Comparison of ENCODE assay signal across 1 cellular context in the genomic region with DNA sequence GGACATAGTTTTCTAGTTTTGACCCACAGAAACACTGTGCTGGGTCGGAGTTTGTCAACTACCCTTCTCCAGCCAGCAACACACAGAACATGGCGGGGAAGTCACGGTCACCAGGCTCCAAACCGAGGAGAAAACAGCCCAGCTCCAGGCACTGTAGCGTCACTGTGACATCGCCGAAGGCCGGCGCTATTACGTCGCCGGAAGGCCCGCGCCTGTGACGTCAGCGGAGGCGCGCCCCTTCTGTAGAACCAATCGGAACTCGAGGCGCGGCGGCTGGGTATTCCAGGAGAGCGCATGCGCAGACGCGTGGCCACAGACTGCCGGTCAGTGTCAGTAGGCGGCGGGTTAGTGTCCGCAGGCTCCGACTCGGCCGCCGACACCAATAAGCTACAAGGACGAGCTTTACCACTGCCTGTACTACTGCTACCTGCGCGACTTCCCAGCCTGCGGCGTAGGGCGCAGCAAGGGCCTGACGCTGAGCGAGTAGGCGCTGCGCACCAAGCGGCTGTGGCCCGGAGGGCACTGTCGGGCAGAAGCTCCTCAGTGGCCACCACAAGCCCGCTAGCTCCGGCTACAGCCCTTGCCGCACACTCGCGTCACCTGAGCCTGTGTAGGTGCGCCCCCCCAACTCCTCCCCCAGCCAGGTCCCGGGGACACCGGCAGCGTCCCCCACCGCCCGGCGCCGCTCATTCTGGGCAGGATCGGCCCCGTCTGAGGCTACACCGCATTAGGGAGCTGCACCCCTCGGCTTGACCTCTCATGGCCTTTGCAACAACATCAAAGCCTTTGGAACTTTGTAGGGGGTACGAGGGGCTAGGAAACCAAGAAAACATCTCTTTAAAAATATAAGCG.
A peak's percentile ranks its signal among the peaks of the same experiment; 100 is the strongest.
TF ChIP-seq lines count a peak whose summit lies in the region.

No MANE protein-coding gene starts in this region.

TF ChIP-seq in K562, 482 proteins besides CTCF, POLR2A, EP300 and RAD21 (continued from another document and continues in another):
- TF ChIP-seq NR2C1 (IDR thresholded peaks at IDR 0.05) (no peak), NR2C1 (tag; IDR thresholded peaks at IDR 0.05) (no peak; the same call in 1 of the 2 replicates), ZNF778 (CRISPR knock-in tag; IDR thresholded peaks at IDR 0.05) (no peak), ZNF24 (IDR thresholded peaks at IDR 0.05) (no peak), SPI1 (IDR thresholded peaks at IDR 0.05; ENCODE audit: borderline replicate concordance, low read depth, low read length) (no peak), ZNF174 (CRISPR knock-in tag; IDR thresholded peaks at IDR 0.05) (no peak), GABPB1 (CRISPR knock-in tag; IDR thresholded peaks at IDR 0.05) (peak; percentile 99), GTF2F1 (IDR thresholded peaks at IDR 0.05; ENCODE audit: low read depth, low read length) (no peak; the same call in 1 of the 2 replicates), MXI1 (IDR thresholded peaks at IDR 0.05; ENCODE audit: low read depth, low read length) (no peak), PHB (CRISPR knock-in tag; IDR thresholded peaks at IDR 0.05) (no peak), SMAD3 (CRISPR knock-in tag; conservative IDR thresholded peaks at IDR 0.05) (0 out of 2 replicates have a peak, but pooled peaks have one; percentile 9), ZNF76 (CRISPR knock-in tag; IDR thresholded peaks at IDR 0.05; ENCODE audit: borderline replicate concordance) (no peak), NFYB (IDR thresholded peaks at IDR 0.05; ENCODE audit: extremely low read depth, insufficient read length) (peak; percentile 78), NEUROD1 (IDR thresholded peaks at IDR 0.05; ENCODE audit: borderline replicate concordance, low read depth, low read length, partially characterized antibody) (peak; percentile 67), SAFB2 (IDR thresholded peaks at IDR 0.05; ENCODE audit: borderline replicate concordance, low read depth, low read length, severe bottlenecking) (no peak), MAFG (tag; conservative IDR thresholded peaks at IDR 0.05) (no peak), ZNF644 (tag; IDR thresholded peaks at IDR 0.05; ENCODE audit: low read depth) (no peak), ZNF699 (CRISPR knock-in tag; IDR thresholded peaks at IDR 0.05; ENCODE audit: insufficient replicate concordance) (no peak), TAF9B (IDR thresholded peaks at IDR 0.05; ENCODE audit: partially characterized antibody) (peak; percentile 94), SAFB (IDR thresholded peaks at IDR 0.05; ENCODE audit: borderline replicate concordance, low read depth, low read length) (no peak), STAG1 (CRISPR knock-in tag; IDR thresholded peaks at IDR 0.05; ENCODE audit: borderline replicate concordance) (no peak), EGR1 (conservative IDR thresholded peaks at IDR 0.05) (no peak), ZNF23 (CRISPR knock-in tag; IDR thresholded peaks at IDR 0.05) (no peak), FOXK2 (conservative IDR thresholded peaks at IDR 0.05 in 1 of 2, IDR thresholded peaks at IDR 0.05 in 1 of 2; ENCODE audit: low read depth in 2 of 2) (peak; percentile 65 to 83), FOS (IDR thresholded peaks at IDR 0.05; ENCODE audit: extremely low read depth, insufficient read length) (peak; percentile 53), MTA1 (IDR thresholded peaks at IDR 0.05; ENCODE audit: borderline replicate concordance) (peak; percentile 95)
- TF ChIP-seq, protein P1, sequence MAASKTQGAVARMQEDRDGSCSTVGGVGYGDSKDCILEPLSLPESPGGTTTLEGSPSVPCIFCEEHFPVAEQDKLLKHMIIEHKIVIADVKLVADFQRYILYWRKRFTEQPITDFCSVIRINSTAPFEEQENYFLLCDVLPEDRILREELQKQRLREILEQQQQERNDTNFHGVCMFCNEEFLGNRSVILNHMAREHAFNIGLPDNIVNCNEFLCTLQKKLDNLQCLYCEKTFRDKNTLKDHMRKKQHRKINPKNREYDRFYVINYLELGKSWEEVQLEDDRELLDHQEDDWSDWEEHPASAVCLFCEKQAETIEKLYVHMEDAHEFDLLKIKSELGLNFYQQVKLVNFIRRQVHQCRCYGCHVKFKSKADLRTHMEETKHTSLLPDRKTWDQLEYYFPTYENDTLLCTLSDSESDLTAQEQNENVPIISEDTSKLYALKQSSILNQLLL (CRISPR knock-in tag; IDR thresholded peaks at IDR 0.05; ENCODE audit: borderline replicate concordance): no peak
- TF ChIP-seq, protein P2, sequence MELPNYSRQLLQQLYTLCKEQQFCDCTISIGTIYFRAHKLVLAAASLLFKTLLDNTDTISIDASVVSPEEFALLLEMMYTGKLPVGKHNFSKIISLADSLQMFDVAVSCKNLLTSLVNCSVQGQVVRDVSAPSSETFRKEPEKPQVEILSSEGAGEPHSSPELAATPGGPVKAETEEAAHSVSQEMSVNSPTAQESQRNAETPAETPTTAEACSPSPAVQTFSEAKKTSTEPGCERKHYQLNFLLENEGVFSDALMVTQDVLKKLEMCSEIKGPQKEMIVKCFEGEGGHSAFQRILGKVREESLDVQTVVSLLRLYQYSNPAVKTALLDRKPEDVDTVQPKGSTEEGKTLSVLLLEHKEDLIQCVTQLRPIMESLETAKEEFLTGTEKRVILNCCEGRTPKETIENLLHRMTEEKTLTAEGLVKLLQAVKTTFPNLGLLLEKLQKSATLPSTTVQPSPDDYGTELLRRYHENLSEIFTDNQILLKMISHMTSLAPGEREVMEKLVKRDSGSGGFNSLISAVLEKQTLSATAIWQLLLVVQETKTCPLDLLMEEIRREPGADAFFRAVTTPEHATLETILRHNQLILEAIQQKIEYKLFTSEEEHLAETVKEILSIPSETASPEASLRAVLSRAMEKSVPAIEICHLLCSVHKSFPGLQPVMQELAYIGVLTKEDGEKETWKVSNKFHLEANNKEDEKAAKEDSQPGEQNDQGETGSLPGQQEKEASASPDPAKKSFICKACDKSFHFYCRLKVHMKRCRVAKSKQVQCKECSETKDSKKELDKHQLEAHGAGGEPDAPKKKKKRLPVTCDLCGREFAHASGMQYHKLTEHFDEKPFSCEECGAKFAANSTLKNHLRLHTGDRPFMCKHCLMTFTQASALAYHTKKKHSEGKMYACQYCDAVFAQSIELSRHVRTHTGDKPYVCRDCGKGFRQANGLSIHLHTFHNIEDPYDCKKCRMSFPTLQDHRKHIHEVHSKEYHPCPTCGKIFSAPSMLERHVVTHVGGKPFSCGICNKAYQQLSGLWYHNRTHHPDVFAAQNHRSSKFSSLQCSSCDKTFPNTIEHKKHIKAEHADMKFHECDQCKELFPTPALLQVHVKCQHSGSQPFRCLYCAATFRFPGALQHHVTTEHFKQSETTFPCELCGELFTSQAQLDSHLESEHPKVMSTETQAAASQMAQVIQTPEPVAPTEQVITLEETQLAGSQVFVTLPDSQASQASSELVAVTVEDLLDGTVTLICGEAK (IDR thresholded peaks at IDR 0.05): peak; percentile 86
- TF ChIP-seq, protein P2 (CRISPR knock-in tag; IDR thresholded peaks at IDR 0.05): no peak
- TF ChIP-seq, protein P3, sequence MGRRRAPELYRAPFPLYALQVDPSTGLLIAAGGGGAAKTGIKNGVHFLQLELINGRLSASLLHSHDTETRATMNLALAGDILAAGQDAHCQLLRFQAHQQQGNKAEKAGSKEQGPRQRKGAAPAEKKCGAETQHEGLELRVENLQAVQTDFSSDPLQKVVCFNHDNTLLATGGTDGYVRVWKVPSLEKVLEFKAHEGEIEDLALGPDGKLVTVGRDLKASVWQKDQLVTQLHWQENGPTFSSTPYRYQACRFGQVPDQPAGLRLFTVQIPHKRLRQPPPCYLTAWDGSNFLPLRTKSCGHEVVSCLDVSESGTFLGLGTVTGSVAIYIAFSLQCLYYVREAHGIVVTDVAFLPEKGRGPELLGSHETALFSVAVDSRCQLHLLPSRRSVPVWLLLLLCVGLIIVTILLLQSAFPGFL (CRISPR knock-in tag; IDR thresholded peaks at IDR 0.05): peak; percentile 98; the same call in 1 of the 2 replicates
- TF ChIP-seq, protein P4, sequence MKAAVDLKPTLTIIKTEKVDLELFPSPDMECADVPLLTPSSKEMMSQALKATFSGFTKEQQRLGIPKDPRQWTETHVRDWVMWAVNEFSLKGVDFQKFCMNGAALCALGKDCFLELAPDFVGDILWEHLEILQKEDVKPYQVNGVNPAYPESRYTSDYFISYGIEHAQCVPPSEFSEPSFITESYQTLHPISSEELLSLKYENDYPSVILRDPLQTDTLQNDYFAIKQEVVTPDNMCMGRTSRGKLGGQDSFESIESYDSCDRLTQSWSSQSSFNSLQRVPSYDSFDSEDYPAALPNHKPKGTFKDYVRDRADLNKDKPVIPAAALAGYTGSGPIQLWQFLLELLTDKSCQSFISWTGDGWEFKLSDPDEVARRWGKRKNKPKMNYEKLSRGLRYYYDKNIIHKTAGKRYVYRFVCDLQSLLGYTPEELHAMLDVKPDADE (conservative IDR thresholded peaks at IDR 0.05; ENCODE audit: control insufficient read depth, low read depth, low read length): peak; percentile 76
- TF ChIP-seq, protein P5, sequence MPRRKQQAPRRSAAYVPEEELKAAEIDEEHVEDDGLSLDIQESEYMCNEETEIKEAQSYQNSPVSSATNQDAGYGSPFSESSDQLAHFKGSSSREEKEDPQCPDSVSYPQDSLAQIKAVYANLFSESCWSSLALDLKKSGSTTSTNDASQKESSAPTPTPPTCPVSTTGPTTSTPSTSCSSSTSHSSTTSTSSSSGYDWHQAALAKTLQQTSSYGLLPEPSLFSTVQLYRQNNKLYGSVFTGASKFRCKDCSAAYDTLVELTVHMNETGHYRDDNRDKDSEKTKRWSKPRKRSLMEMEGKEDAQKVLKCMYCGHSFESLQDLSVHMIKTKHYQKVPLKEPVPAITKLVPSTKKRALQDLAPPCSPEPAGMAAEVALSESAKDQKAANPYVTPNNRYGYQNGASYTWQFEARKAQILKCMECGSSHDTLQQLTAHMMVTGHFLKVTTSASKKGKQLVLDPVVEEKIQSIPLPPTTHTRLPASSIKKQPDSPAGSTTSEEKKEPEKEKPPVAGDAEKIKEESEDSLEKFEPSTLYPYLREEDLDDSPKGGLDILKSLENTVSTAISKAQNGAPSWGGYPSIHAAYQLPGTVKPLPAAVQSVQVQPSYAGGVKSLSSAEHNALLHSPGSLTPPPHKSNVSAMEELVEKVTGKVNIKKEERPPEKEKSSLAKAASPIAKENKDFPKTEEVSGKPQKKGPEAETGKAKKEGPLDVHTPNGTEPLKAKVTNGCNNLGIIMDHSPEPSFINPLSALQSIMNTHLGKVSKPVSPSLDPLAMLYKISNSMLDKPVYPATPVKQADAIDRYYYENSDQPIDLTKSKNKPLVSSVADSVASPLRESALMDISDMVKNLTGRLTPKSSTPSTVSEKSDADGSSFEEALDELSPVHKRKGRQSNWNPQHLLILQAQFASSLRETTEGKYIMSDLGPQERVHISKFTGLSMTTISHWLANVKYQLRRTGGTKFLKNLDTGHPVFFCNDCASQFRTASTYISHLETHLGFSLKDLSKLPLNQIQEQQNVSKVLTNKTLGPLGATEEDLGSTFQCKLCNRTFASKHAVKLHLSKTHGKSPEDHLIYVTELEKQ (CRISPR knock-in tag; IDR thresholded peaks at IDR 0.05): no peak
- TF ChIP-seq, protein P6, sequence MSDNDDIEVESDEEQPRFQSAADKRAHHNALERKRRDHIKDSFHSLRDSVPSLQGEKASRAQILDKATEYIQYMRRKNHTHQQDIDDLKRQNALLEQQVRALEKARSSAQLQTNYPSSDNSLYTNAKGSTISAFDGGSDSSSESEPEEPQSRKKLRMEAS (CRISPR knock-in tag; IDR thresholded peaks at IDR 0.05): peak; percentile 89
- TF ChIP-seq, protein P7, sequence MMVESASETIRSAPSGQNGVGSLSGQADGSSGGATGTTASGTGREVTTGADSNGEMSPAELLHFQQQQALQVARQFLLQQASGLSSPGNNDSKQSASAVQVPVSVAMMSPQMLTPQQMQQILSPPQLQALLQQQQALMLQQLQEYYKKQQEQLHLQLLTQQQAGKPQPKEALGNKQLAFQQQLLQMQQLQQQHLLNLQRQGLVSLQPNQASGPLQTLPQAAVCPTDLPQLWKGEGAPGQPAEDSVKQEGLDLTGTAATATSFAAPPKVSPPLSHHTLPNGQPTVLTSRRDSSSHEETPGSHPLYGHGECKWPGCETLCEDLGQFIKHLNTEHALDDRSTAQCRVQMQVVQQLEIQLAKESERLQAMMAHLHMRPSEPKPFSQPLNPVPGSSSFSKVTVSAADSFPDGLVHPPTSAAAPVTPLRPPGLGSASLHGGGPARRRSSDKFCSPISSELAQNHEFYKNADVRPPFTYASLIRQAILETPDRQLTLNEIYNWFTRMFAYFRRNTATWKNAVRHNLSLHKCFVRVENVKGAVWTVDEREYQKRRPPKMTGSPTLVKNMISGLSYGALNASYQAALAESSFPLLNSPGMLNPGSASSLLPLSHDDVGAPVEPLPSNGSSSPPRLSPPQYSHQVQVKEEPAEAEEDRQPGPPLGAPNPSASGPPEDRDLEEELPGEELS (CRISPR knock-in tag; IDR thresholded peaks at IDR 0.05; ENCODE audit: borderline replicate concordance): no peak
- TF ChIP-seq, protein P8, sequence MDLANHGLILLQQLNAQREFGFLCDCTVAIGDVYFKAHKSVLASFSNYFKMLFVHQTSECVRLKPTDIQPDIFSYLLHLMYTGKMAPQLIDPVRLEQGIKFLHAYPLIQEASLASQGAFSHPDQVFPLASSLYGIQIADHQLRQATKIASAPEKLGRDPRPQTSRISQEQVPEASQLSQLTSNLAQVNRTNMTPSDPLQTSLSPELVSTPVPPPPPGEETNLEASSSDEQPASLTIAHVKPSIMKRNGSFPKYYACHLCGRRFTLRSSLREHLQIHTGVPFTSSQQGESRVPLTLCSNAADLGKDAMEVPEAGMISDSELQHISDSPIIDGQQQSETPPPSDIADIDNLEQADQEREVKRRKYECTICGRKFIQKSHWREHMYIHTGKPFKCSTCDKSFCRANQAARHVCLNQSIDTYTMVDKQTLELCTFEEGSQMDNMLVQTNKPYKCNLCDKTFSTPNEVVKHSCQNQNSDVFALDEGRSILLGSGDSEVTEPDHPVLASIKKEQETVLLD (IDR thresholded peaks at IDR 0.05): peak; percentile 96
